In the genomic region with DNA sequence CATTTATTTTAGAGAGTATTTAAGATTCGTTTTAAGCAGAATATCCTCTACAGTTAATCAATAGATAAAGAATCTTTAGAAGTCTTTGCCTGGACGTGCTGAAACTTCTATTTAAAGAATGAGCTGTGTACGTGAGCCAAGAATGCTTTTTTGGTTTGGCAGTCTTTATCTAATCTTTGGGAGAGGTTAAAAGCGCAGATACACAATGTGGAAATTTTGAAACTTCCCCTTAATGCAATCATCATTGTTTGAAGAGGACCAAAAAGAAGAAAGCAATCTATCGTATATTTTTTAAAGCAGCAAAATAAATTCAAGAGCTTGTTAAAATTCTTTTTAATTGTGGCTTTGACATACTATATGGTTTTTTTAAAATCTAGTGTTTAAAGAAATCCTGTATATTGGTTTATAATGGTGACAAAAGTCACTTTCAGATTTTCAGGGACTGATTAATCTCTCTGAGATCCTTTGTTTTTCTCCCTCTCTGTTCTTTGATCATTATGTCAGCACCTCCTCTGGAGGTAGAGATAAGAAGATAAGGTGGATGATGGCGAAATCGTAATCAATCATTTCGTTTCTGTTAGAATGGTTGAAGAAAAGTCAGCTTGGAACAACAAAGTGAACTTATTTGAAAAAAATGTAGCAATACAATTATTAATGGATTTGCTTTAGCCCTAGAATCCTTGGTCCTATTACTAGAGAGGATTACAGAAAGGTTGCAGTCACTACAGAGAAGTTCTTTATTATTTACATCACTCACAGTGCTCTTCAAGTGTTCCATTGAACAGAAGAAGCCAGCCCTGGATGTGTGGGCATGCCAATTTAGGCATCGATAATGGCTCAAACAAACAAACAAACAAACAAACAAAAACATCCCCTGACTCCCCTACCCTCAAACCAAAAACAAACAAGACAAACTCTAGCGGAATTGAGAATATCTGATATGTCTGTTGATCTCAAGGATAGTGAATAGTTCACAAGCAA, we compare ENCODE assay signal across 1 cellular context.
A peak's percentile ranks its signal among the peaks of the same experiment; 100 is the strongest.
TF ChIP-seq lines count a peak whose summit lies in the region.

No MANE protein-coding gene starts in this region.

TF ChIP-seq in HepG2, 621 proteins besides CTCF, POLR2A, EP300 and RAD21 (continued from another document and continues in another):
- TF ChIP-seq E2F5 (CRISPR knock-in tag; conservative IDR thresholded peaks at IDR 0.05) = no peak
- no peak for TF ChIP-seq ZNF577 (CRISPR knock-in tag; IDR thresholded peaks at IDR 0.05; ENCODE audit: borderline replicate concordance, low read depth)
- TF ChIP-seq RCOR2 (CRISPR knock-in tag; IDR thresholded peaks at IDR 0.05) = peak; percentile 49; the same call in 1 of the 2 replicates
- no peak for TF ChIP-seq ZNF431 (CRISPR knock-in tag; IDR thresholded peaks at IDR 0.05; ENCODE audit: borderline replicate concordance, low read depth)
- TF ChIP-seq, protein P1, sequence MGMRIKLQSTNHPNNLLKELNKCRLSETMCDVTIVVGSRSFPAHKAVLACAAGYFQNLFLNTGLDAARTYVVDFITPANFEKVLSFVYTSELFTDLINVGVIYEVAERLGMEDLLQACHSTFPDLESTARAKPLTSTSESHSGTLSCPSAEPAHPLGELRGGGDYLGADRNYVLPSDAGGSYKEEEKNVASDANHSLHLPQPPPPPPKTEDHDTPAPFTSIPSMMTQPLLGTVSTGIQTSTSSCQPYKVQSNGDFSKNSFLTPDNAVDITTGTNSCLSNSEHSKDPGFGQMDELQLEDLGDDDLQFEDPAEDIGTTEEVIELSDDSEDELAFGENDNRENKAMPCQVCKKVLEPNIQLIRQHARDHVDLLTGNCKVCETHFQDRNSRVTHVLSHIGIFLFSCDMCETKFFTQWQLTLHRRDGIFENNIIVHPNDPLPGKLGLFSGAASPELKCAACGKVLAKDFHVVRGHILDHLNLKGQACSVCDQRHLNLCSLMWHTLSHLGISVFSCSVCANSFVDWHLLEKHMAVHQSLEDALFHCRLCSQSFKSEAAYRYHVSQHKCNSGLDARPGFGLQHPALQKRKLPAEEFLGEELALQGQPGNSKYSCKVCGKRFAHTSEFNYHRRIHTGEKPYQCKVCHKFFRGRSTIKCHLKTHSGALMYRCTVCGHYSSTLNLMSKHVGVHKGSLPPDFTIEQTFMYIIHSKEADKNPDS (CRISPR knock-in tag; IDR thresholded peaks at IDR 0.05) = no peak
- peak; percentile 63; the same call in 1 of the 2 replicates for TF ChIP-seq ZNF703 (CRISPR knock-in tag; IDR thresholded peaks at IDR 0.05; ENCODE audit: borderline replicate concordance)
- TF ChIP-seq, protein P2, sequence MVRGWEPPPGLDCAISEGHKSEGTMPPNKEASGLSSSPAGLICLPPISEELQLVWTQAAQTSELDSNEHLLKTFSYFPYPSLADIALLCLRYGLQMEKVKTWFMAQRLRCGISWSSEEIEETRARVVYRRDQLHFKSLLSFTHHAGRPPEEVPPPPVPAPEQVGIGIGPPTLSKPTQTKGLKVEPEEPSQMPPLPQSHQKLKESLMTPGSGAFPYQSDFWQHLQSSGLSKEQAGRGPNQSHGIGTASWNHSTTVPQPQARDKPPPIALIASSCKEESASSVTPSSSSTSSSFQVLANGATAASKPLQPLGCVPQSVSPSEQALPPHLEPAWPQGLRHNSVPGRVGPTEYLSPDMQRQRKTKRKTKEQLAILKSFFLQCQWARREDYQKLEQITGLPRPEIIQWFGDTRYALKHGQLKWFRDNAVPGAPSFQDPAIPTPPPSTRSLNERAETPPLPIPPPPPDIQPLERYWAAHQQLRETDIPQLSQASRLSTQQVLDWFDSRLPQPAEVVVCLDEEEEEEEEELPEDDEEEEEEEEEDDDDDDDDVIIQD (CRISPR knock-in tag; IDR thresholded peaks at IDR 0.05; ENCODE audit: low read depth) = peak; percentile 16; the same call in 1 of the 2 replicates
- peak; percentile 47 for TF ChIP-seq SATB2 (CRISPR knock-in tag; IDR thresholded peaks at IDR 0.05)
- TF ChIP-seq PLRG1 (conservative IDR thresholded peaks at IDR 0.05) = no peak
- peak; percentile 10; the same call in 1 of the 2 replicates for TF ChIP-seq PATZ1 (CRISPR knock-in tag; IDR thresholded peaks at IDR 0.05)
- TF ChIP-seq THRA (CRISPR knock-in tag; IDR thresholded peaks at IDR 0.05; ENCODE audit: borderline replicate concordance) = peak; percentile 61; the same call in 1 of the 2 replicates
- peak; percentile 96 for TF ChIP-seq SOX13 (IDR thresholded peaks at IDR 0.05)
- TF ChIP-seq SOX13 (CRISPR knock-in tag; conservative IDR thresholded peaks at IDR 0.05 in 1 of 2, IDR thresholded peaks at IDR 0.05 in 1 of 2) = peak in 1 of 2 experiments; percentile 93; a peak in 2 of 4 replicates
- peak; percentile 84; the same call in 1 of the 2 replicates for TF ChIP-seq NFKBIZ (CRISPR knock-in tag; IDR thresholded peaks at IDR 0.05)
- TF ChIP-seq, protein P3, sequence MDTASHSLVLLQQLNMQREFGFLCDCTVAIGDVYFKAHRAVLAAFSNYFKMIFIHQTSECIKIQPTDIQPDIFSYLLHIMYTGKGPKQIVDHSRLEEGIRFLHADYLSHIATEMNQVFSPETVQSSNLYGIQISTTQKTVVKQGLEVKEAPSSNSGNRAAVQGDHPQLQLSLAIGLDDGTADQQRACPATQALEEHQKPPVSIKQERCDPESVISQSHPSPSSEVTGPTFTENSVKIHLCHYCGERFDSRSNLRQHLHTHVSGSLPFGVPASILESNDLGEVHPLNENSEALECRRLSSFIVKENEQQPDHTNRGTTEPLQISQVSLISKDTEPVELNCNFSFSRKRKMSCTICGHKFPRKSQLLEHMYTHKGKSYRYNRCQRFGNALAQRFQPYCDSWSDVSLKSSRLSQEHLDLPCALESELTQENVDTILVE (CRISPR knock-in tag; IDR thresholded peaks at IDR 0.05) = no peak
- peak; percentile 60; the same call in 1 of the 2 replicates for TF ChIP-seq ZKSCAN8 (CRISPR knock-in tag; IDR thresholded peaks at IDR 0.05; ENCODE audit: borderline replicate concordance)
- no peak for TF ChIP-seq TGIF2 (CRISPR knock-in tag; IDR thresholded peaks at IDR 0.05)
- TF ChIP-seq BRD4 (CRISPR knock-in tag; IDR thresholded peaks at IDR 0.05) = peak; percentile 55
- TF ChIP-seq SALL1 (CRISPR knock-in tag; IDR thresholded peaks at IDR 0.05) = no peak; the same call in 1 of the 2 replicates
- no peak for TF ChIP-seq ZNF225 (CRISPR knock-in tag; IDR thresholded peaks at IDR 0.05)
- 0 out of 2 replicates have a peak, but pooled peaks have one; percentile 45 for TF ChIP-seq PBX3 (CRISPR knock-in tag; IDR thresholded peaks at IDR 0.05; ENCODE audit: borderline replicate concordance)
- TF ChIP-seq TEAD3 (CRISPR knock-in tag; optimal IDR thresholded peaks at IDR 0.05; ENCODE audit: borderline replicate concordance) = peak; percentile 51
- TF ChIP-seq SOX5 (CRISPR knock-in tag; IDR thresholded peaks at IDR 0.05; ENCODE audit: borderline replicate concordance) = peak; percentile 95
- no peak for TF ChIP-seq ZNF326 (CRISPR knock-in tag; IDR thresholded peaks at IDR 0.05; ENCODE audit: borderline replicate concordance)
- TF ChIP-seq ZNF747 (CRISPR knock-in tag; IDR thresholded peaks at IDR 0.05; ENCODE audit: borderline replicate concordance) = peak; percentile 48; the same call in 1 of the 2 replicates
- TF ChIP-seq THAP9 (CRISPR knock-in tag; IDR thresholded peaks at IDR 0.05; ENCODE audit: borderline replicate concordance) = no peak
- no peak for TF ChIP-seq ZHX2 (IDR thresholded peaks at IDR 0.05; ENCODE audit: low read depth)
- peak; percentile 52; the same call in 1 of the 2 replicates for TF ChIP-seq ZHX2 (CRISPR knock-in tag; IDR thresholded peaks at IDR 0.05; ENCODE audit: borderline replicate concordance)
